Comparison of ENCODE assay signal across 20 cellular contexts in genomic region chr6:128161263-128161662, GRCh38.
A peak's percentile ranks its signal among the peaks of the same experiment; 100 is the strongest.
DNase-seq lines count a peak whose midpoint lies in the region; ATAC-seq and TF ChIP-seq lines count a peak whose summit lies in the region.
"Had no signal": no experiment of that assay in that cellular context is flagged by ENCODE, and none has a peak within 500 bp of the region (broad histone marks: within the 10 kb centered on the region; RNA-seq: fewer than 3 reads in every experiment).

No MANE protein-coding gene starts in this region.

- H3K9me3 ChIP-seq in Loucy (ENCODE audit: insufficient read depth, low read depth, low read length) (no peaks in the 10 kb centered on the region), SK-N-SH (no peaks in the 10 kb centered on the region)
- H3K9me3 ChIP-seq: BE2C had no signal

- CTCF ChIA-PET in SK-N-SH (lab: Yijun Ruan, JAX) = no interaction called here

- H4K20me1 ChIP-seq in Loucy (ENCODE audit: insufficient read depth, low read length, poor library complexity, severe bottlenecking) (no peaks in the 10 kb centered on the region), SK-N-SH (ENCODE audit: insufficient read depth) (no peaks in the 10 kb centered on the region)

- no peak overlapping the region for H3K27ac ChIP-seq in SK-N-SH (ENCODE audit: low read depth in 2 of 2, low read length in 1 of 2)
- H3K27ac ChIP-seq: HL-60 had no signal

- H3K9ac ChIP-seq in Loucy (ENCODE audit: low read depth, low read length, poor library complexity, severe bottlenecking) (no peak overlapping the region), SK-N-SH (no peak overlapping the region)

- H3F3A ChIP-seq in Loucy (ENCODE audit: low read depth) (no peaks in the 10 kb centered on the region), SK-N-SH (replicated peaks; ENCODE audit: insufficient read depth) (no peaks in the 10 kb centered on the region)

- no peak for TF ChIP-seq RAD21 in SK-N-SH (IDR thresholded peaks at IDR 0.05; ENCODE audit: low read length)

- POLR2A ChIA-PET in SK-N-SH (lab: Yijun Ruan, JAX) = no interaction called here

- H3K36me3 ChIP-seq in Loucy (ENCODE audit: insufficient read depth, low read length) (no peaks in the 10 kb centered on the region), SK-N-SH (replicated peaks in 1 of 2; ENCODE audit: control insufficient read depth in 1 of 2, insufficient read depth in 2 of 2, low read length in 1 of 2) (peaks cover 0 to 18% of the 10 kb centered on the region in 2 experiments)
- H3K36me3 ChIP-seq: BE2C had no signal

- TF ChIP-seq CTCF in Loucy (conservative IDR thresholded peaks at IDR 0.05; ENCODE audit: low read length) = no peak
- TF ChIP-seq CTCF in SK-N-SH (IDR thresholded peaks at IDR 0.05) = no peak

- H3K27me3 ChIP-seq in Loucy (ENCODE audit: insufficient read depth, low read length, poor library complexity, severe bottlenecking) (no peaks in the 10 kb centered on the region), SK-N-SH (ENCODE audit: insufficient read depth) (no peaks in the 10 kb centered on the region)
- H3K27me3 ChIP-seq: BE2C had no signal

- ATAC-seq in GM21390 (IDR thresholded peaks at IDR 0.05; ENCODE audit: unreplicated experiment) = no peak
- ATAC-seq: GM23338 had no signal

- TF ChIP-seq EP300 in SK-N-SH (IDR thresholded peaks at IDR 0.05; ENCODE audit: borderline replicate concordance in 1 of 2, low read depth in 1 of 2, low read length in 1 of 2) = no peak

- H3K9me2 ChIP-seq in Loucy (replicated peaks; ENCODE audit: low read depth, low read length) = no peaks in the 10 kb centered on the region
- H3K9me2 ChIP-seq in SK-N-SH = no peaks in the 10 kb centered on the region

- 16% methylated on average over 1 of the region's 1 CpG for WGBS in SK-N-SH (ENCODE audit: low lambda C conversion rate)

- DNase-seq in NCI-H2171 treated with DMSO at 0.1 percent for 48 hours (lab: John Stamatoyannopoulos, UW) = peak; percentile 15
- no peak for DNase-seq in NCI-H2171 (lab: John Stamatoyannopoulos, UW)
- peak; percentile 6 for DNase-seq in SK-MEL-5 (ENCODE audit: low read depth, low spot score)
- no peak for DNase-seq in superior temporal gyrus (ENCODE audit: extremely low spot score)
- DNase-seq in SK-N-SH = no peak
- DNase-seq: 8988T; BE2C; C1 segment of cervical spinal cord; CD4-positive, CD25-positive, alpha-beta regulatory T cell; CD8-positive, alpha-beta memory T cell; COR-L47; DMS79; GDM1; HCEC 1CT; HFFc6; IMR-90 had no signal

- H3K4me1 ChIP-seq in Loucy (ENCODE audit: insufficient read depth, low read length, poor library complexity, severe bottlenecking) = peaks cover 41% of the 10 kb centered on the region
- H3K4me1 ChIP-seq in SK-N-SH (ENCODE audit: control insufficient read depth in 1 of 2, insufficient read depth in 2 of 2, low read depth in 1 of 2, low read length in 1 of 2) = no peaks in the 10 kb centered on the region; a peak in 1 of 4 replicates

- H3K4me3 ChIP-seq in Loucy (ENCODE audit: low read length, poor library complexity, severe bottlenecking) (no peak overlapping the region), SK-N-SH (ENCODE audit: low read depth in 2 of 2, low read length in 1 of 2) (no peak overlapping the region)
- H3K4me3 ChIP-seq: GM23338 had no signal

- in situ Hi-C loops in SK-MEL-5 (cut with HindIII; ENCODE audit: low pct_unique_long_range_greater_than_20kb, low sequenced_read_pairs) = no loop called here

- peak overlapping the region; percentile 32 for H3K4me2 ChIP-seq in Loucy (ENCODE audit: low read depth, low read length, poor library complexity, severe bottlenecking)
- H3K4me2 ChIP-seq in SK-N-SH = no peak overlapping the region
- H3K4me2 ChIP-seq: GM23338 had no signal

- H2AFZ ChIP-seq in Loucy (ENCODE audit: low read length) = peak overlapping the region; percentile 54; the same call in 1 of the 2 replicates
- no peak overlapping the region for H2AFZ ChIP-seq in SK-N-SH (ENCODE audit: low read depth)
- H2AFZ ChIP-seq: GM23338 had no signal

- H3K79me2 ChIP-seq in Loucy (ENCODE audit: insufficient read depth, low read length) = no peaks in the 10 kb centered on the region
- H3K79me2 ChIP-seq in SK-N-SH (ENCODE audit: insufficient read depth) = no peaks in the 10 kb centered on the region

TF ChIP-seq in SK-N-SH, 30 proteins besides CTCF, POLR2A, EP300 and RAD21:
- TF ChIP-seq FOXJ3 (CRISPR knock-in tag; IDR thresholded peaks at IDR 0.05) = no peak
- no peak for TF ChIP-seq SIN3A (IDR thresholded peaks at IDR 0.05; ENCODE audit: borderline replicate concordance, low read depth, low read length)
- no peak for TF ChIP-seq NRF1 (IDR thresholded peaks at IDR 0.05; ENCODE audit: low read depth, low read length)
- no peak for TF ChIP-seq ELF1 (IDR thresholded peaks at IDR 0.05)
- TF ChIP-seq GATA2 (CRISPR knock-in tag; IDR thresholded peaks at IDR 0.05) = no peak
- no peak for TF ChIP-seq MEF2A (IDR thresholded peaks at IDR 0.05; ENCODE audit: borderline replicate concordance, low read depth)
- TF ChIP-seq PBX3 (IDR thresholded peaks at IDR 0.05) = no peak
- no peak for TF ChIP-seq RFX5 (IDR thresholded peaks at IDR 0.05; ENCODE audit: low read length)
- TF ChIP-seq JUND (IDR thresholded peaks at IDR 0.05) = no peak
- no peak for TF ChIP-seq SMC3 (IDR thresholded peaks at IDR 0.05; ENCODE audit: low read depth, low read length)
- no peak for TF ChIP-seq FOSL2 (IDR thresholded peaks at IDR 0.05; ENCODE audit: borderline replicate concordance, low read depth)

Comparison
In these comparisons a context has a peak if more than half of its experiments do, and no peak if none do; other contexts are left out.
1. DNase-seq: peak in NCI-H2171 treated with DMSO at 0.1 percent for 48 hours (single experiment) and SK-MEL-5 (single experiment); none in NCI-H2171 (single experiment), superior temporal gyrus (single experiment) and SK-N-SH (single experiment).